ENCODE assay signal across 8 cellular contexts in genomic region chr19:40750035-40750284, GRCh38. TPM values are rescaled to one million over a fixed set of nuclear protein-coding genes. Genes with fewer than 3 reads are reported as not detected.
A peak's percentile ranks its signal among the peaks of the same experiment; 100 is the strongest.
DNase-seq lines count a peak whose midpoint lies in the region; ATAC-seq, FAIRE-seq and TF ChIP-seq lines count a peak whose summit lies in the region.

No MANE protein-coding gene starts in this region.

- TF ChIP-seq CTCF in keratinocyte (optimal IDR thresholded peaks at IDR 0.05 in 1 of 3, IDR thresholded peaks at IDR 0.05 in 1 of 3, conservative IDR thresholded peaks at IDR 0.05 in 1 of 3; ENCODE audit: extremely low read depth in 1 of 3, insufficient read depth in 2 of 3, low read length in 3 of 3): no peak

- no peak for ATAC-seq in GM19023 (IDR thresholded peaks at IDR 0.05; ENCODE audit: unreplicated experiment)

- H3K4me1 Mint-ChIP-seq in T-helper 2 cell treated with Interferon-gamma antibody and Interleukin-4, amounts not matched to agents 5 μg/mL and 100 μg/mL, for 36 hours (ENCODE audit: low read depth): peaks cover 33% of the 10 kb centered on the region

- H3K79me2 ChIP-seq in keratinocyte (ENCODE audit: control insufficient read depth, insufficient read depth, low read length): peaks cover 36% of the 10 kb centered on the region

- no peak overlapping the region for H2AFZ ChIP-seq in keratinocyte (ENCODE audit: control insufficient read depth, low read length)

- H3K9ac ChIP-seq in adipocyte (ENCODE audit: low read length) (peak overlapping the region; percentile 93), keratinocyte (ENCODE audit: control insufficient read depth, extremely low read depth, insufficient read depth, low read length) (peak overlapping the region; percentile 91)

- no peaks in the 10 kb centered on the region for H3K27me3 Mint-ChIP-seq in T-helper 2 cell treated with Interferon-gamma antibody and Interleukin-4, amounts not matched to agents 5 μg/mL and 100 μg/mL, for 36 hours (ENCODE audit: low read depth)

- peak overlapping the region; percentile 99 for H3K27ac ChIP-seq in keratinocyte (ENCODE audit: control insufficient read depth, insufficient read depth, low read length)
- peak overlapping the region; percentile 91 for H3K27ac ChIP-seq in temporal lobe (ENCODE audit: low read depth, low read length)

- peak overlapping the region; percentile 98 for H3K4me2 ChIP-seq in keratinocyte (ENCODE audit: control insufficient read depth, extremely low read depth, insufficient read depth, low read depth, low read length)

- H3K36me3 Mint-ChIP-seq in T-helper 2 cell treated with Interferon-gamma antibody and Interleukin-4, amounts not matched to agents 5 μg/mL and 100 μg/mL, for 36 hours (ENCODE audit: low read depth): peaks cover 37% of the 10 kb centered on the region

- H3K9me3 Mint-ChIP-seq in T-helper 2 cell treated with Interferon-gamma antibody and Interleukin-4, amounts not matched to agents 5 μg/mL and 100 μg/mL, for 36 hours: no peaks in the 10 kb centered on the region

- H3K27me3 ChIP-seq in adipocyte (replicated peaks; ENCODE audit: control insufficient read depth, insufficient read depth, low read length) (no peaks in the 10 kb centered on the region), keratinocyte (ENCODE audit: control insufficient read depth, extremely low read depth, insufficient read depth, low read length) (no peaks in the 10 kb centered on the region)

- no peaks in the 10 kb centered on the region for H3K9me1 ChIP-seq in keratinocyte (ENCODE audit: control insufficient read depth, extremely low read depth, insufficient read depth, low read length)

- peak overlapping the region; percentile 98 for H3K4me3 Mint-ChIP-seq in T-helper 2 cell treated with Interferon-gamma antibody and Interleukin-4, amounts not matched to agents 5 μg/mL and 100 μg/mL, for 36 hours

- H3K9me3 ChIP-seq in adipocyte (ENCODE audit: control insufficient read depth, low read length) (no peaks in the 10 kb centered on the region), keratinocyte (ENCODE audit: control insufficient read depth, low read depth, low read length) (no peaks in the 10 kb centered on the region)

- FAIRE-seq in keratinocyte (lab: Jason Lieb, UNC) (no peak), frontal cortex (lab: Jason Lieb, UNC) (no peak)

- DNase-seq in T-helper 2 cell treated with Interferon-gamma antibody and Interleukin-4, amounts not matched to agents 5 μg/mL and 100 μg/mL, for 36 hours (ENCODE audit: low spot score): no peak
- DNase-seq in T-helper 2 cell (no peak), adipocyte (ENCODE audit: low read depth) (peak; percentile 25), keratinocyte (ENCODE audit: low read depth, low spot score) (no peak), frontal cortex (ENCODE audit: low spot score in 2 of 2) (no peak), AG20443 (ENCODE audit: low spot score) (no peak)

- H3K4me3 ChIP-seq in adipocyte (ENCODE audit: low read length) (peak overlapping the region; percentile 95), keratinocyte (ENCODE audit: control insufficient read depth in 2 of 3, extremely low read depth in 1 of 3, insufficient read depth in 2 of 3, low read depth in 1 of 3, low read length in 3 of 3) (peak overlapping the region; percentile 47 to 84 (median 81))

- dilution Hi-C loops in keratinocyte (cut with MboI; ENCODE audit: extremely low pct_ligation_motif_present, low sequenced_read_pairs): no loop called here

- peaks cover 37% of the 10 kb centered on the region for H3K4me1 ChIP-seq in adipocyte (ENCODE audit: control insufficient read depth, insufficient read depth, low read length)
- H3K4me1 ChIP-seq in keratinocyte (ENCODE audit: control insufficient read depth, extremely low read depth, insufficient read depth, low read length): peaks cover 23% of the 10 kb centered on the region

- H3K27ac Mint-ChIP-seq in T-helper 2 cell treated with Interferon-gamma antibody and Interleukin-4, amounts not matched to agents 5 μg/mL and 100 μg/mL, for 36 hours: peak overlapping the region; percentile 99

- H4K20me1 ChIP-seq in keratinocyte (ENCODE audit: control insufficient read depth, extremely low read depth, insufficient read depth, low read length): no peaks in the 10 kb centered on the region

- H3K36me3 ChIP-seq in adipocyte (ENCODE audit: control insufficient read depth, insufficient read depth, low read length, severe bottlenecking) (no peaks in the 10 kb centered on the region), keratinocyte (ENCODE audit: control insufficient read depth in 2 of 2, extremely low read depth in 1 of 2, insufficient read depth in 2 of 2, low read length in 2 of 2) (peaks cover 2 to 13% of the 10 kb centered on the region in 2 experiments)

RNA-seq across cellular contexts. Expression of gene ACTMAP, which starts 0.3 kb away (rescaled TPM):
- polyA plus RNA-seq in keratinocyte: 1.4 to 2.8 TPM (median 1.4 TPM) in 3 replicates
- 1.4 TPM for polyA plus RNA-seq in keratinocyte (2011; ENCODE audit: low read depth)
- 1.8 and 2.4 TPM in 2 replicates for polyA plus RNA-seq in keratinocyte (2011; cell fraction: cytosol; rRNA removed)
- polyA plus RNA-seq in keratinocyte (2011; cell fraction: nucleus; rRNA removed): 5.0 and 6.9 TPM in 2 replicates
- 3.2 and 3.6 TPM in 2 replicates for polyA plus RNA-seq in keratinocyte (2012; ENCODE audit: low replicate concordance)
- 1.1 to 8.8 TPM (median 1.8 TPM) in 3 replicates for polyA minus RNA-seq in keratinocyte
- 2.7 TPM for polyA minus RNA-seq in keratinocyte (2011; cell fraction: cytosol; rRNA and poly(A)+ RNA removed)
- polyA minus RNA-seq in keratinocyte (2011; cell fraction: nucleus; rRNA and poly(A)+ RNA removed): 1.5 and 3.3 TPM in 2 replicates
- total RNA-seq in temporal lobe: 0.74 TPM
- total RNA-seq in frontal cortex: under 0.01 TPM

RNA-seq across cellular contexts. Expression of gene SNRPA, which starts 1.0 kb away (rescaled TPM):
- 54.5 to 129 TPM (median 93.4 TPM) in 3 replicates for polyA plus RNA-seq in keratinocyte
- 9.3 TPM for polyA plus RNA-seq in keratinocyte (2011; ENCODE audit: low read depth)
- polyA plus RNA-seq in keratinocyte (2011; cell fraction: cytosol; rRNA removed): 83.2 and 87.4 TPM in 2 replicates
- 62.4 and 70.6 TPM in 2 replicates for polyA plus RNA-seq in keratinocyte (2011; cell fraction: nucleus; rRNA removed)
- polyA plus RNA-seq in keratinocyte (2012; ENCODE audit: low replicate concordance): 33.5 and 73.1 TPM in 2 replicates
- polyA minus RNA-seq in keratinocyte: 94.9 to 233 TPM (median 101 TPM) in 3 replicates
- 82.5 TPM for polyA minus RNA-seq in keratinocyte (2011; cell fraction: cytosol; rRNA and poly(A)+ RNA removed)
- polyA minus RNA-seq in keratinocyte (2011; cell fraction: nucleus; rRNA and poly(A)+ RNA removed): 42.8 and 63.6 TPM in 2 replicates
- 11.3 TPM for total RNA-seq in temporal lobe
- total RNA-seq in frontal cortex: 23.6 TPM

RNA-seq across cellular contexts. Expression of gene MIA, which starts 25.4 kb away (rescaled TPM):
- polyA plus RNA-seq in keratinocyte: 3.4 to 7.4 TPM (median 5.5 TPM) in 3 replicates
- not detected for polyA plus RNA-seq in keratinocyte (2011; ENCODE audit: low read depth)
- polyA plus RNA-seq in keratinocyte (2011; cell fraction: cytosol; rRNA removed): 2.2 and 6.2 TPM in 2 replicates
- polyA plus RNA-seq in keratinocyte (2011; cell fraction: nucleus; rRNA removed): 0.76 and 3.1 TPM in 2 replicates
- polyA plus RNA-seq in keratinocyte (2012; ENCODE audit: low replicate concordance): 2.2 and 15.4 TPM in 2 replicates
- 2.4 to 8.9 TPM (median 5.7 TPM) in 3 replicates for polyA minus RNA-seq in keratinocyte
- polyA minus RNA-seq in keratinocyte (2011; cell fraction: cytosol; rRNA and poly(A)+ RNA removed): not detected
- polyA minus RNA-seq in keratinocyte (2011; cell fraction: nucleus; rRNA and poly(A)+ RNA removed): 3.2 TPM in 1 of 2 replicates, not detected in the other
- 0.74 TPM for total RNA-seq in temporal lobe
- total RNA-seq in frontal cortex: not detected

RNA-seq across cellular contexts. Expression of gene RAB4B, which starts 28.1 kb away (rescaled TPM):
- polyA plus RNA-seq in keratinocyte: 13.2 to 17.1 TPM (median 15.0 TPM) in 3 replicates
- 3.4 TPM for polyA plus RNA-seq in keratinocyte (2011; ENCODE audit: low read depth)
- 7.1 and 14.2 TPM in 2 replicates for polyA plus RNA-seq in keratinocyte (2011; cell fraction: cytosol; rRNA removed)
- 21.7 and 25.9 TPM in 2 replicates for polyA plus RNA-seq in keratinocyte (2011; cell fraction: nucleus; rRNA removed)
- polyA plus RNA-seq in keratinocyte (2012; ENCODE audit: low replicate concordance): 15.7 and 20.3 TPM in 2 replicates
- polyA minus RNA-seq in keratinocyte: 7.4 to 21.5 TPM (median 7.7 TPM) in 3 replicates
- 11.7 TPM for polyA minus RNA-seq in keratinocyte (2011; cell fraction: cytosol; rRNA and poly(A)+ RNA removed)
- 1.9 and 2.9 TPM in 2 replicates for polyA minus RNA-seq in keratinocyte (2011; cell fraction: nucleus; rRNA and poly(A)+ RNA removed)
- 9.8 TPM for total RNA-seq in temporal lobe
- total RNA-seq in frontal cortex: 6.1 TPM

RNA-seq across cellular contexts. Expression of gene ITPKC, which starts 33.0 kb away (rescaled TPM):
- 17.0 to 32.6 TPM (median 17.2 TPM) in 3 replicates for polyA plus RNA-seq in keratinocyte
- polyA plus RNA-seq in keratinocyte (2011; ENCODE audit: low read depth): 90.2 TPM
- polyA plus RNA-seq in keratinocyte (2011; cell fraction: cytosol; rRNA removed): 14.9 and 18.4 TPM in 2 replicates
- 35.1 and 39.9 TPM in 2 replicates for polyA plus RNA-seq in keratinocyte (2011; cell fraction: nucleus; rRNA removed)
- polyA plus RNA-seq in keratinocyte (2012; ENCODE audit: low replicate concordance): 23.3 and 78.9 TPM in 2 replicates
- 26.8 to 44.5 TPM (median 40.3 TPM) in 3 replicates for polyA minus RNA-seq in keratinocyte
- polyA minus RNA-seq in keratinocyte (2011; cell fraction: cytosol; rRNA and poly(A)+ RNA removed): 29.4 TPM
- polyA minus RNA-seq in keratinocyte (2011; cell fraction: nucleus; rRNA and poly(A)+ RNA removed): 34.6 and 37.9 TPM in 2 replicates
- 7.4 TPM for total RNA-seq in temporal lobe
- total RNA-seq in frontal cortex: 5.7 TPM
